In genomic region chr14:50785506-50786063, GRCh38 we compare ENCODE assay signal across 15 cellular contexts. TPM values are rescaled to one million over a fixed set of nuclear protein-coding genes. Genes with fewer than 3 reads are reported as not detected.
DNase-seq lines count a peak whose midpoint lies in the region; ATAC-seq, FAIRE-seq and TF ChIP-seq lines count a peak whose summit lies in the region.
"Had no signal": no experiment of that assay in that cellular context is flagged by ENCODE, and none has a peak within 500 bp of the region (broad histone marks: within the 10 kb centered on the region; RNA-seq: fewer than 3 reads in every experiment).

No MANE protein-coding gene starts in this region.

- H3K9me3 Mint-ChIP-seq in CD4-positive, alpha-beta T cell: no peaks in the 10 kb centered on the region
- no peaks in the 10 kb centered on the region for H3K9me3 Mint-ChIP-seq in memory B cell

- H3K27me3 Mint-ChIP-seq in CD4-positive, alpha-beta T cell: no peaks in the 10 kb centered on the region
- H3K27me3 Mint-ChIP-seq in memory B cell: no peaks in the 10 kb centered on the region

- H3K4me3 ChIP-seq in HUES64 (ENCODE audit: low read length) (no peak overlapping the region), GM12878 (no peak overlapping the region), psoas muscle (no peak overlapping the region), Peyer's patch (no peak overlapping the region)
- H3K4me3 ChIP-seq: transverse colon had no signal

- no peak overlapping the region for H3K9ac ChIP-seq in HUES64 (ENCODE audit: low read depth, low read length)
- H3K9ac ChIP-seq in GM12878 (ENCODE audit: control insufficient read depth, insufficient read depth, low read length): no peak overlapping the region; the same call in 1 of the 2 replicates
- H3K9ac ChIP-seq: parathyroid adenoma had no signal

- no peak for TF ChIP-seq POLR2A in GM12878 (IDR thresholded peaks at IDR 0.05; ENCODE audit: low read depth, low read length)
- no peak for TF ChIP-seq POLR2A in Peyer's patch (IDR thresholded peaks at IDR 0.05)

- H2AFZ ChIP-seq in GM12878 (ENCODE audit: control insufficient read depth, low read depth, low read length): no peak overlapping the region
- H2AFZ ChIP-seq: parathyroid adenoma had no signal

- no peak for FAIRE-seq in GM12878 (lab: Jason Lieb, UNC)
- FAIRE-seq: astrocyte, keratinocyte had no signal

- ATAC-seq in CD4-positive, alpha-beta T cell (ENCODE audit: poor library complexity): peak; percentile 67
- no peak for ATAC-seq in GM12878
- ATAC-seq in memory B cell (ENCODE audit: low read depth): peak; percentile 36
- no peak for ATAC-seq in psoas muscle
- ATAC-seq in GM18519 (IDR thresholded peaks at IDR 0.05; ENCODE audit: low FRiP score, unreplicated experiment): no peak
- ATAC-seq in HG02678 (IDR thresholded peaks at IDR 0.05; ENCODE audit: unreplicated experiment): no peak

- RAD21 ChIA-PET in GM12878 (lab: Charles Lee; ENCODE audit: unreplicated experiment): interaction anchor here (0.7 to 10.9 kb wide), 9 partner anchors 9 to 1041 kb away, joined by 3 to 113 read pairs (median 5); partner anchors contain the start of gene NIN

- no peaks in the 10 kb centered on the region for H3K9me3 ChIP-seq in CD4-positive, alpha-beta T cell (ENCODE audit: control insufficient read depth, low read length)
- H3K9me3 ChIP-seq in HUES64 (ENCODE audit: insufficient read depth, low read depth, low read length) (no peaks in the 10 kb centered on the region), GM12878 (replicated peaks; ENCODE audit: control insufficient read depth, insufficient read depth, low read length) (no peaks in the 10 kb centered on the region), psoas muscle (no peaks in the 10 kb centered on the region), Peyer's patch (no peaks in the 10 kb centered on the region)
- H3K9me3 ChIP-seq: transverse colon had no signal

- in situ Hi-C loops in GM12878 (cut with MboI): loop anchor here (5.0 kb wide), 1 partner anchor 72 kb away; no protein-coding TSS in a partner anchor

- BruUV-seq in GM12878 (replicated peaks; lab: Mats Ljungman, UMichigan): no TSS peak

- intact Hi-C loops in CD4-positive, alpha-beta T cell (cut with DNase I, micrococcal nuclease): loop anchor here (5.0 to 10.0 kb wide), 2 partner anchors 37 to 49 kb away; partner anchors contain the start of gene NIN (in 1 of the 2)
- intact Hi-C loops in GM12878 (cut with micrococcal nuclease; ENCODE audit: unreplicated experiment) (loop anchor here (2.0 kb wide), 1 partner anchor 75 kb away; no protein-coding TSS in a partner anchor), psoas muscle (cut with DNase I) (no loop called here)

- TF ChIP-seq CTCF in CD4-positive, alpha-beta T cell (IDR thresholded peaks at IDR 0.05): no peak
- no peak for TF ChIP-seq CTCF in GM12878 (IDR thresholded peaks at IDR 0.05 in 2 of 3, conservative IDR thresholded peaks at IDR 0.05 in 1 of 3; ENCODE audit: control insufficient read depth in 2 of 3, extremely low read depth in 1 of 3, insufficient read depth in 1 of 3, low read depth in 3 of 3, low read length in 3 of 3)
- no peak for TF ChIP-seq CTCF in psoas muscle (IDR thresholded peaks at IDR 0.05)
- TF ChIP-seq CTCF in Peyer's patch (IDR thresholded peaks at IDR 0.05): no peak

- H3K4me2 ChIP-seq in GM12878 (ENCODE audit: control insufficient read depth, insufficient read depth): peak overlapping the region; percentile 47

- H3K36me3 ChIP-seq in HUES64 (ENCODE audit: insufficient read depth, low read length): peaks cover 3% of the 10 kb centered on the region; the same call in 1 of the 2 replicates
- H3K36me3 ChIP-seq in GM12878 (ENCODE audit: control insufficient read depth in 2 of 2, insufficient read depth in 2 of 2, low read length in 1 of 2): peaks cover 0 to 41% of the 10 kb centered on the region in 2 experiments
- peaks cover 0 to 40% of the 10 kb centered on the region in 2 donors for H3K36me3 ChIP-seq in psoas muscle (ENCODE audit: insufficient read depth in 1 of 2, low read depth in 1 of 2)
- peaks cover 0 to 13% (median 0%) of the 10 kb centered on the region in 3 donors for H3K36me3 ChIP-seq in Peyer's patch
- H3K36me3 ChIP-seq: transverse colon had no signal

- peaks cover 51% of the 10 kb centered on the region for H3K79me2 ChIP-seq in GM12878 (ENCODE audit: control insufficient read depth, insufficient read depth, low read length)
- H3K79me2 ChIP-seq: parathyroid adenoma had no signal

- peaks cover 87% of the 10 kb centered on the region for H3K4me1 Mint-ChIP-seq in CD4-positive, alpha-beta T cell (ENCODE audit: low read depth)
- H3K4me1 Mint-ChIP-seq in memory B cell: peaks cover 33% of the 10 kb centered on the region

- no peaks in the 10 kb centered on the region for H4K20me1 ChIP-seq in GM12878 (ENCODE audit: control insufficient read depth, insufficient read depth)

- no peak for TF ChIP-seq RAD21 in GM12878 (IDR thresholded peaks at IDR 0.05; ENCODE audit: insufficient read depth, low read depth, low read length)

- H3K4me1 ChIP-seq in HUES64 (ENCODE audit: insufficient read depth, low read length): peaks cover 39% of the 10 kb centered on the region
- H3K4me1 ChIP-seq in GM12878 (ENCODE audit: control insufficient read depth, insufficient read depth, low read length): peaks cover 59% of the 10 kb centered on the region
- H3K4me1 ChIP-seq in psoas muscle: peaks cover 42% of the 10 kb centered on the region
- H3K4me1 ChIP-seq in Peyer's patch: peaks cover 0 to 10% (median 2%) of the 10 kb centered on the region in 4 donors
- H3K4me1 ChIP-seq: parathyroid adenoma, transverse colon had no signal

- SMC1A ChIA-PET in GM12878 (lab: Charles Lee; ENCODE audit: uncharacterized antibody, unreplicated experiment): interaction anchor here (1.2 to 17.3 kb wide), 7 partner anchors 9 to 168 kb away, joined by 3 to 360 read pairs (median 11); partner anchors contain the start of gene NIN

- 40% methylated on average over 8 of the region's 8 CpGs for WGBS in HUES64
- WGBS in GM12878 (ENCODE audit: insufficient coverage, insufficient replicate concordance, low lambda C conversion rate, missing lambda C conversion rate): 24% methylated on average over 8 of the region's 8 CpGs
- 57 to 63% (median 61%) methylated on average over 8 of the region's 8 CpGs for WGBS in psoas muscle, 3 donors

- H3K27ac ChIP-seq in CD4-positive, alpha-beta T cell (ENCODE audit: low read depth, low read length): peak overlapping the region; percentile 74
- H3K27ac ChIP-seq in HUES64 (ENCODE audit: low read depth, low read length): peak overlapping the region; percentile 8; the same call in 1 of the 2 replicates
- peak overlapping the region; percentile 5 for H3K27ac ChIP-seq in GM12878 (ENCODE audit: control insufficient read depth, insufficient read depth)
- no peak overlapping the region for H3K27ac ChIP-seq in psoas muscle
- H3K27ac ChIP-seq in Peyer's patch: peak overlapping the region in 2 of 4 donors; percentile 6 to 62
- H3K27ac ChIP-seq: parathyroid adenoma had no signal

- POLR2A ChIA-PET in CD4-positive, alpha-beta T cell (lab: Charles Lee): interaction anchor here (0.7 to 4.5 kb wide), 13 partner anchors 9 to 1165 kb away, joined by 3 to 49 read pairs (median 4); partner anchors contain the start of genes MGAT2, NIN and RPL36AL
- POLR2A ChIA-PET in GM12878 (lab: Charles Lee): interaction anchor here (0.6 to 1.1 kb wide), 5 partner anchors 11 to 165 kb away, joined by 3 to 4 read pairs (median 3); no protein-coding TSS in a partner anchor

- no peaks in the 10 kb centered on the region for H3K27me3 ChIP-seq in CD4-positive, alpha-beta T cell (ENCODE audit: control insufficient read depth, insufficient read depth, low read length)
- H3K27me3 ChIP-seq in HUES64 (ENCODE audit: insufficient read depth, low read length) (no peaks in the 10 kb centered on the region), GM12878 (replicated peaks in 1 of 2; ENCODE audit: control insufficient read depth in 2 of 2, insufficient read depth in 2 of 2, low read length in 1 of 2) (no peaks in the 10 kb centered on the region), psoas muscle (ENCODE audit: insufficient read depth in 3 of 3, low read length in 2 of 3) (no peaks in the 10 kb centered on the region), Peyer's patch (no peaks in the 10 kb centered on the region)
- H3K27me3 ChIP-seq: transverse colon had no signal

- CTCF ChIA-PET in CD4-positive, alpha-beta T cell (lab: Charles Lee): interaction anchor here (0.7 to 2.8 kb wide), 6 partner anchors 8 to 75 kb away, joined by 3 to 9 read pairs (median 3); no protein-coding TSS in a partner anchor
- CTCF ChIA-PET in GM12878 (lab: Yijun Ruan, JAX): interaction anchor here (0.8 to 20.1 kb wide), 10 partner anchors 9 to 246 kb away, joined by 3 to 237 read pairs (median 4); no protein-coding TSS in a partner anchor

- no peak for TF ChIP-seq EP300 in GM12878 (IDR thresholded peaks at IDR 0.05; ENCODE audit: borderline replicate concordance in 1 of 2, control insufficient read depth in 1 of 2, low read depth in 2 of 2, low read length in 2 of 2)

- peak overlapping the region; percentile 94 for H3K27ac Mint-ChIP-seq in CD4-positive, alpha-beta T cell
- peak overlapping the region; percentile 71 for H3K27ac Mint-ChIP-seq in memory B cell

- no peak for DNase-seq in CD4-positive, alpha-beta T cell
- DNase-seq in GM12878 (ENCODE audit: low read depth, low spot score) (no peak), memory B cell (ENCODE audit: low spot score in 2 of 2) (no peak), psoas muscle (no peak), Peyer's patch (no peak)
- DNase-seq: activated CD4-positive, alpha-beta T cell treated with anti-CD3 and anti-CD28 coated beads, Interleukin-2, amount 50 U/mL, for 1 hour; NCI-H345; RPMI8226; transverse colon had no signal

- peak overlapping the region; percentile 49 for H3K4me3 Mint-ChIP-seq in CD4-positive, alpha-beta T cell
- H3K4me3 Mint-ChIP-seq in memory B cell: peak overlapping the region; percentile 52

- peaks cover 18% of the 10 kb centered on the region for H3K36me3 Mint-ChIP-seq in CD4-positive, alpha-beta T cell (ENCODE audit: low read depth)
- no peaks in the 10 kb centered on the region for H3K36me3 Mint-ChIP-seq in memory B cell

RNA-seq across cellular contexts. Expression of gene NIN, which starts 45.4 kb away (rescaled TPM):
- total RNA-seq in CD4-positive, alpha-beta T cell: 10 to 100 TPM; 96.8 to 98.5 TPM
- polyA plus RNA-seq in HUES64 (2013, experiment 1 of 2): 12.3 TPM
- 13.1 TPM for polyA plus RNA-seq in HUES64 (2013, experiment 2 of 2)
- total RNA-seq in GM12878 (2013; cell fraction: nucleolus; rRNA removed): 248 and 265 TPM in 2 replicates
- total RNA-seq in GM12878 (2014; rRNA removed): 92.2 and 103 TPM in 2 replicates
- 133 and 138 TPM in 2 replicates for total RNA-seq in GM12878 (2014; rRNA removed; fragmentation: Illumina TruSeq; extraction: Trizol)
- 134 and 135 TPM in 2 replicates for total RNA-seq in GM12878 (2021)
- polyA plus RNA-seq in GM12878 (2011; ENCODE audit: low read depth): 39.4 TPM
- polyA plus RNA-seq in GM12878 (2011; rRNA removed): 44.0 and 51.2 TPM in 2 replicates
- 23.7 and 24.4 TPM in 2 replicates for polyA plus RNA-seq in GM12878 (2011; cell fraction: cytosol; rRNA removed)
- 52.6 and 57.6 TPM in 2 replicates for polyA plus RNA-seq in GM12878 (2011; cell fraction: nucleus; rRNA removed)
- polyA plus RNA-seq in GM12878 (2012): 51.7 and 57.1 TPM in 2 replicates
- polyA plus RNA-seq in GM12878 (2014; fragmentation: Illumina TruSeq; extraction: Trizol): 101 and 122 TPM in 2 replicates
- polyA plus RNA-seq in GM12878 (2014; fragmentation: Nextera tagmentation; extraction: Ambion mirVana): 10 to 100 TPM; 16.2 to 17.0 TPM
- polyA plus RNA-seq in GM12878 (2014; rRNA removed): 57.5 and 67.6 TPM in 2 replicates
- 10 to 100 TPM; 30.5 to 73.1 TPM for polyA plus RNA-seq in GM12878 (2016; fragmentation: Nextera tagmentation; extraction: Ambion mirVana)
- 60.8 and 87.0 TPM in 2 replicates for polyA minus RNA-seq in GM12878 (2011; rRNA and poly(A)+ RNA removed)
- polyA minus RNA-seq in GM12878 (2011; cell fraction: cytosol; rRNA and poly(A)+ RNA removed): 25.0 and 33.6 TPM in 2 replicates
- 52.8 and 99.4 TPM in 2 replicates for polyA minus RNA-seq in GM12878 (2011; cell fraction: nucleus; rRNA and poly(A)+ RNA removed)
- total RNA-seq in psoas muscle: 10 to 100 TPM; 24.3 to 47.7 (median 39.5) TPM
- polyA plus RNA-seq in psoas muscle: 10 to 100 TPM in 2 of 3 donors, 1 to 10 TPM in 1; 7.3 to 17.3 (median 11.5) TPM
- 100 to 1,000 TPM in 1 of 4 donors, 10 to 100 TPM in 3; 13.8 to 151 (median 21.5) TPM for total RNA-seq in Peyer's patch

Comparison
In these comparisons a context has a peak if more than half of its experiments do, and no peak if none do; other contexts are left out.
1. ATAC-seq: peak in CD4-positive, alpha-beta T cell (single experiment) and memory B cell (single experiment); none in GM12878 (single experiment), psoas muscle (0 of 4), GM18519 (single experiment) and HG02678 (single experiment).
2. intact Hi-C loops: an anchor here in CD4-positive, alpha-beta T cell (5.0 to 10.0 kb wide) and GM12878 (2.0 kb wide); none called in psoas muscle.